Comparison of ENCODE assay signal across 26 cellular contexts in genomic region chr14:67850066-67850830, GRCh38.
"Had no signal": no experiment of that assay in that cellular context is flagged by ENCODE, and none has a peak within 500 bp of the region (broad histone marks: within the 10 kb centered on the region; RNA-seq: fewer than 3 reads in every experiment).

No MANE protein-coding gene starts in this region.

- H3K27me3 ChIP-seq: MG63, SJSA1 had no signal

- H3K4me3 ChIP-seq: MG63, SJSA1, SK-N-MC had no signal

- ATAC-seq: HepG2 had no signal

- FAIRE-seq: HepG2, RCC 7860 had no signal

- H3K36me3 ChIP-seq: MG63, SJSA1 had no signal

- H3K9me3 ChIP-seq: MG63, SJSA1 had no signal

- H3K4me1 ChIP-seq: SJSA1 had no signal

- DNase-seq: IMR-90, Karpas-422, KG1, MG63, NCI-H1092, NCI-H1105 treated with DMSO at 0.1 percent for 48 hours, NCI-H1417 treated with DMSO at 0.1 percent for 48 hours, NCI-H146, NCI-H1694 treated with DMSO at 0.1 percent for 48 hours, NCI-H1930, NCI-H2081, NCI-H2107, NCI-H2227 treated with DMSO at 0.1 percent for 48 hours, NCI-H446, NCI-H510A, NCI-H524 treated with DMSO at 0.1 percent for 48 hours, NCI-H69, NCI-H774, Right ventricle myocardium superior, RPMI8226, SIG-M5 had no signal

- H3K27ac ChIP-seq: HL-60, SJSA1, SK-N-MC had no signal
